ENCODE assay signal across 8 cellular contexts in the genomic region with DNA sequence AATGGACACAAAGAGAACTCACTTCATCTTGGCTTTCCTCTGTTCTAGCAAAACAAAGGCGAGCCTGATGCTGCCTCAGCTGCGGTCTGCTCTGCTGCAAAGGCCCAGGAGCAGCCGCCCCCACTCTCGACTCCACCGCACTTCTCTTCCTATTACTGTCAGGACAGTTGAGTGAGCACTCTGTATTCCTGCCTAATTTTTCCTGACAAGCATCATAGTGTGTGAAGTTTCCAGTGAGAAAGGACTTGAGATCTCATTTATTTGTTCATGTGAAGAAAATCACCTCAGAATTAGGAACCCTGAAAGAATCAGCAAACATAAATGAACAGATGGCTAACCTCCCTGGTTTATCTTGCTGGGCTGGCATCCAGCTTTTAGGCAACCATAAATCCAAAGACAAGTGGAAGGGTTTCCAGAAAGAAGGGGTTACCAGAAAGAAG. TPM values are rescaled to one million over a fixed set of nuclear protein-coding genes. Genes with fewer than 3 reads are reported as not detected.
DNase-seq lines count a peak whose midpoint lies in the region; ATAC-seq, FAIRE-seq and TF ChIP-seq lines count a peak whose summit lies in the region.

No MANE protein-coding gene starts in this region.

- no TSS peak for BruUV-seq in K562 (replicated peaks; lab: Mats Ljungman, UMichigan)

- H3K27me3 ChIP-seq in DND-41 (ENCODE audit: insufficient read depth, low read length, poor library complexity) (no peaks in the 10 kb centered on the region), K562 (ENCODE audit: control insufficient read depth in 2 of 2, insufficient read depth in 2 of 2, low read length in 2 of 2) (no peaks in the 10 kb centered on the region), stomach smooth muscle (ENCODE audit: control insufficient read depth in 1 of 2, insufficient read depth in 2 of 2, low read length in 2 of 2) (no peaks in the 10 kb centered on the region)

- H3K9me3 ChIP-seq in DND-41 (ENCODE audit: insufficient read depth, low read length, severe bottlenecking) (peaks cover 4% of the 10 kb centered on the region), K562 (replicated peaks; ENCODE audit: control insufficient read depth, insufficient read depth, low read depth, low read length) (no peaks in the 10 kb centered on the region), stomach smooth muscle (ENCODE audit: control insufficient read depth in 2 of 2, low read length in 2 of 2) (no peaks in the 10 kb centered on the region)

- no peaks in the 10 kb centered on the region for H3K9me1 ChIP-seq in K562 (ENCODE audit: control insufficient read depth, insufficient read depth, low read length)

- ATAC-seq in DND-41 (ENCODE audit: insufficient read depth, low read depth): no peak; the same call in 2 of the 3 replicates
- ATAC-seq in HG02938 (IDR thresholded peaks at IDR 0.05; ENCODE audit: unreplicated experiment): peak; percentile 10
- ATAC-seq in K562: peak; percentile 66
- peak; percentile 25 for ATAC-seq in left colon
- no peak for ATAC-seq in HG03175 (IDR thresholded peaks at IDR 0.05; ENCODE audit: unreplicated experiment)

- H3K79me2 ChIP-seq in DND-41 (ENCODE audit: insufficient read depth, low read length): peaks cover 25% of the 10 kb centered on the region
- no peaks in the 10 kb centered on the region for H3K79me2 ChIP-seq in K562 (ENCODE audit: control insufficient read depth, insufficient read depth, low read length)

- peaks cover 33% of the 10 kb centered on the region for H3K36me3 ChIP-seq in DND-41 (ENCODE audit: insufficient read depth, low read length)
- H3K36me3 ChIP-seq in K562 (ENCODE audit: control insufficient read depth, insufficient read depth, low read length): peaks cover 4% of the 10 kb centered on the region; the same call in 1 of the 3 replicates
- H3K36me3 ChIP-seq in stomach smooth muscle (ENCODE audit: control insufficient read depth in 2 of 2, insufficient read depth in 2 of 2, low read length in 2 of 2): peaks cover 8 to 19% of the 10 kb centered on the region in 2 donors

- TF ChIP-seq POLR2A in K562 (conservative IDR thresholded peaks at IDR 0.05): no peak

- TF ChIP-seq EP300 in K562 (IDR thresholded peaks at IDR 0.05; ENCODE audit: low read length): no peak

- TF ChIP-seq RAD21 in K562 (CRISPR knock-in tag; conservative IDR thresholded peaks at IDR 0.05 in 1 of 2, IDR thresholded peaks at IDR 0.05 in 1 of 2): no peak

- H3K4me2 ChIP-seq in DND-41 (ENCODE audit: insufficient read depth, low read length) (no peak overlapping the region), K562 (ENCODE audit: insufficient read depth, low read length) (peak overlapping the region; percentile 33; the same call in 1 of the 2 replicates)

- no peak for FAIRE-seq in K562 (lab: Jason Lieb, UNC)

- no peak for TF ChIP-seq CTCF in DND-41 (IDR thresholded peaks at IDR 0.05; ENCODE audit: borderline replicate concordance, extremely low read depth, low read length, poor library complexity, severe bottlenecking)
- TF ChIP-seq CTCF in K562 (IDR thresholded peaks at IDR 0.05 in 2 of 3, conservative IDR thresholded peaks at IDR 0.05 in 1 of 3; ENCODE audit: insufficient read depth in 2 of 3, low read depth in 1 of 3, low read length in 3 of 3): no peak

- DNase-seq in DND-41 (no peak), NCI-H510A treated with DMSO at 0.1 percent for 48 hours (lab: John Stamatoyannopoulos, UW) (peak; percentile 98), K562 (ENCODE audit: extremely low read depth in 1 of 4, low spot score in 3 of 4) (peak in 2 of 4 experiments; percentile 25 to 37), left colon (peak; percentile 61 to 65)
- DNase-seq in activated CD4-positive, CD25-positive, alpha-beta regulatory T cell treated with anti-CD3 and anti-CD28 coated beads, Interleukin-2, amount 50 U/mL, for 72 hours: no peak

- H3K4me3 ChIP-seq in DND-41 (ENCODE audit: low read depth in 1 of 2, low read length in 2 of 2) (no peak overlapping the region), K562 (no peak overlapping the region), stomach smooth muscle (ENCODE audit: low read length in 2 of 2) (peak overlapping the region; percentile 10 to 44)

- CTCF ChIA-PET in K562 (lab: Yijun Ruan, JAX; ENCODE audit: low intra/inter-chr PET ratio): no interaction called here

- intact Hi-C loops in K562 (cut with micrococcal nuclease): no loop called here
- intact Hi-C loops in left colon (cut with DNase I, micrococcal nuclease): loop anchor here in 1 of 2 donors (10.0 kb wide), 1 partner anchor 107 kb away; a partner anchor contains a TSS

- WGBS in K562 (ENCODE audit: insufficient coverage, low coverage, missing lambda C conversion rate): 24% methylated on average over 5 of the region's 5 CpGs

- H4K20me1 ChIP-seq in DND-41 (ENCODE audit: insufficient read depth, low read length) (no peaks in the 10 kb centered on the region), K562 (replicated peaks; ENCODE audit: control insufficient read depth, insufficient read depth, low read length) (no peaks in the 10 kb centered on the region)

- H3K4me1 ChIP-seq in DND-41 (ENCODE audit: insufficient read depth, low read length): peaks cover 14% of the 10 kb centered on the region
- H3K4me1 ChIP-seq in K562 (replicated peaks in 1 of 2; ENCODE audit: control insufficient read depth in 2 of 2, insufficient read depth in 2 of 2, low read length in 2 of 2): peaks cover 4 to 21% of the 10 kb centered on the region in 2 experiments; a peak in 4 of 5 replicates
- peaks cover 41% of the 10 kb centered on the region for H3K4me1 ChIP-seq in stomach smooth muscle (ENCODE audit: control insufficient read depth, insufficient read depth, low read length)

- H3K27ac ChIP-seq in DND-41 (ENCODE audit: low read length) (0 out of 2 replicates have a peak overlapping the region, but pooled peaks have one; percentile 22), K562 (ENCODE audit: extremely low read depth, low read depth, low read length) (peak overlapping the region; percentile 47; the same call in 2 of the 3 replicates), stomach smooth muscle (ENCODE audit: low read length) (peak overlapping the region; percentile 80)

- no peak overlapping the region for H2AFZ ChIP-seq in DND-41 (ENCODE audit: low read depth, low read length)
- peak overlapping the region; percentile 22; the same call in 1 of the 2 replicates for H2AFZ ChIP-seq in K562 (ENCODE audit: low read depth, low read length)

- POLR2A ChIA-PET in K562 (lab: Yijun Ruan, JAX): interaction anchor here (1.0 kb wide), 1 partner anchor 9 kb away, joined by 3 read pairs; no protein-coding TSS in a partner anchor

- no peak overlapping the region for H3K9ac ChIP-seq in DND-41 (ENCODE audit: low read depth, low read length)
- peak overlapping the region in 1 of 2 experiments; percentile 16; a peak in 1 of 4 replicates for H3K9ac ChIP-seq in K562 (ENCODE audit: insufficient read depth in 1 of 2, low read depth in 2 of 2, low read length in 2 of 2)
- H3K9ac ChIP-seq in stomach smooth muscle (ENCODE audit: low read length in 2 of 2): peak overlapping the region; percentile 30 to 60

- in situ Hi-C loops in K562 (cut with MboI): no loop called here

RNA-seq across cellular contexts. Expression of a gene that starts 15.6 kb away (rescaled TPM):
- 31.3 and 49.9 TPM in 2 replicates for total RNA-seq in K562 (2011; cell fraction: chromatin; rRNA removed; ENCODE audit: low replicate concordance)
- 18.7 and 26.6 TPM in 2 replicates for total RNA-seq in K562 (2011; cell fraction: nucleolus; rRNA removed)
- 35.0 and 62.6 TPM in 2 replicates for total RNA-seq in K562 (2011; cell fraction: nucleoplasm; rRNA removed)
- total RNA-seq in K562 (2014; rRNA removed) (17.8 and 17.9 TPM in 2 replicates), K562 (2014; rRNA removed; fragmentation: Illumina TruSeq; extraction: Trizol) (19.3 and 20.0 TPM in 2 replicates), K562 (2015; rRNA removed; fragmentation: Illumina TruSeq; extraction: Trizol) (25.8 TPM in 2 replicates), K562 (2021) (16.6 and 18.4 TPM in 2 replicates), left colon (100 to 1,000 TPM; 176 to 179 TPM)
- polyA plus RNA-seq in K562 (2011; rRNA removed) (17.3 and 21.0 TPM in 2 replicates), K562 (2014; fragmentation: Illumina TruSeq; extraction: Trizol) (16.9 and 18.9 TPM in 2 replicates), K562 (2014; fragmentation: Nextera tagmentation; extraction: Ambion mirVana) (1 to 10 TPM; 6.1 to 8.8 TPM), K562 (2014; rRNA removed) (10.1 and 14.9 TPM in 2 replicates)
- polyA plus RNA-seq in K562 (2011; cell fraction: cytosol; rRNA removed): 5.9 and 9.0 TPM in 2 replicates
- 10.3 and 14.5 TPM in 2 replicates for polyA plus RNA-seq in K562 (2011; cell fraction: nucleus; rRNA removed)
- 14.0 and 25.8 TPM in 2 replicates for polyA plus RNA-seq in K562 (2012)
- 47.7 and 52.6 TPM in 2 replicates for polyA minus RNA-seq in K562 (2011; rRNA and poly(A)+ RNA removed)
- 10.3 and 19.3 TPM in 2 replicates for polyA minus RNA-seq in K562 (2011; cell fraction: cytosol; rRNA and poly(A)+ RNA removed)
- 16.0 and 24.0 TPM in 2 replicates for polyA minus RNA-seq in K562 (2011; cell fraction: nucleus; rRNA and poly(A)+ RNA removed)

RNA-seq across cellular contexts. Expression of a gene that starts 49.8 kb away (rescaled TPM):
- total RNA-seq in K562 (2011; cell fraction: chromatin; rRNA removed; ENCODE audit: low replicate concordance): 34.2 and 138 TPM in 2 replicates
- total RNA-seq in K562 (2011; cell fraction: nucleolus; rRNA removed): 17.2 and 22.5 TPM in 2 replicates
- 41.9 and 59.5 TPM in 2 replicates for total RNA-seq in K562 (2011; cell fraction: nucleoplasm; rRNA removed)
- total RNA-seq in K562 (2014; rRNA removed) (42.5 and 58.8 TPM in 2 replicates), K562 (2014; rRNA removed; fragmentation: Illumina TruSeq; extraction: Trizol) (94.6 and 113 TPM in 2 replicates), K562 (2015; rRNA removed; fragmentation: Illumina TruSeq; extraction: Trizol) (81.2 and 83.4 TPM in 2 replicates), K562 (2021) (67.7 and 70.2 TPM in 2 replicates), left colon (10 to 100 TPM; 27.1 to 36.7 TPM)
- polyA plus RNA-seq in K562 (2011; rRNA removed) (89.3 and 115 TPM in 2 replicates), K562 (2014; fragmentation: Illumina TruSeq; extraction: Trizol) (65.0 and 70.5 TPM in 2 replicates), K562 (2014; fragmentation: Nextera tagmentation; extraction: Ambion mirVana) (10 to 100 TPM; 29.6 to 43.1 TPM), K562 (2014; rRNA removed) (55.1 and 57.5 TPM in 2 replicates)
- 22.1 and 40.7 TPM in 2 replicates for polyA plus RNA-seq in K562 (2011; cell fraction: cytosol; rRNA removed)
- 42.9 and 80.8 TPM in 2 replicates for polyA plus RNA-seq in K562 (2011; cell fraction: nucleus; rRNA removed)
- 42.6 and 50.8 TPM in 2 replicates for polyA plus RNA-seq in K562 (2012)
- 215 and 219 TPM in 2 replicates for polyA minus RNA-seq in K562 (2011; rRNA and poly(A)+ RNA removed)
- 58.7 and 70.0 TPM in 2 replicates for polyA minus RNA-seq in K562 (2011; cell fraction: cytosol; rRNA and poly(A)+ RNA removed)
- 25.0 and 62.5 TPM in 2 replicates for polyA minus RNA-seq in K562 (2011; cell fraction: nucleus; rRNA and poly(A)+ RNA removed)

RNA-seq across cellular contexts. Expression of a gene that starts 53.5 kb away (rescaled TPM):
- 1.3 and 1.8 TPM in 2 replicates for total RNA-seq in K562 (2011; cell fraction: chromatin; rRNA removed; ENCODE audit: low replicate concordance)
- total RNA-seq in K562 (2011; cell fraction: nucleolus; rRNA removed): 0.50 and 0.66 TPM in 2 replicates
- 1.5 and 5.1 TPM in 2 replicates for total RNA-seq in K562 (2011; cell fraction: nucleoplasm; rRNA removed)
- total RNA-seq in K562 (2014; rRNA removed) (3.6 and 3.7 TPM in 2 replicates), K562 (2014; rRNA removed; fragmentation: Illumina TruSeq; extraction: Trizol) (6.4 and 7.4 TPM in 2 replicates), K562 (2015; rRNA removed; fragmentation: Illumina TruSeq; extraction: Trizol) (12.0 and 15.6 TPM in 2 replicates), K562 (2021) (3.7 and 4.8 TPM in 2 replicates), left colon (1 to 10 TPM; 6.1 to 6.5 TPM)
- polyA plus RNA-seq in K562 (2011; rRNA removed) (0.38 and 4.8 TPM in 2 replicates), K562 (2014; fragmentation: Illumina TruSeq; extraction: Trizol) (5.5 and 6.9 TPM in 2 replicates), K562 (2014; fragmentation: Nextera tagmentation; extraction: Ambion mirVana) (10 to 100 TPM; 11.8 to 12.4 TPM), K562 (2014; rRNA removed) (5.0 and 5.9 TPM in 2 replicates)
- 1.2 TPM in 1 of 2 replicates, not detected in the other for polyA plus RNA-seq in K562 (2011; cell fraction: cytosol; rRNA removed)
- 0.07 and 1.3 TPM in 2 replicates for polyA plus RNA-seq in K562 (2011; cell fraction: nucleus; rRNA removed)
- polyA plus RNA-seq in K562 (2012): 15.5 and 15.6 TPM in 2 replicates
- polyA minus RNA-seq in K562 (2011; rRNA and poly(A)+ RNA removed): 0.27 and 3.5 TPM in 2 replicates
- polyA minus RNA-seq in K562 (2011; cell fraction: cytosol; rRNA and poly(A)+ RNA removed): 1.0 TPM in 1 of 2 replicates, not detected in the other
- polyA minus RNA-seq in K562 (2011; cell fraction: nucleus; rRNA and poly(A)+ RNA removed): 0.56 and 0.81 TPM in 2 replicates

Comparison
In these comparisons a context has a peak if more than half of its experiments do, and no peak if none do; other contexts are left out.
1. ATAC-seq: peak in HG02938 (single experiment), K562 (single experiment) and left colon (single experiment); none in DND-41 (single experiment) and HG03175 (single experiment).
2. DNase-seq: peak in NCI-H510A treated with DMSO at 0.1 percent for 48 hours (single experiment) and left colon (2 of 2); none in DND-41 (single experiment) and activated CD4-positive, CD25-positive, alpha-beta regulatory T cell treated with anti-CD3 and anti-CD28 coated beads, Interleukin-2, amount 50 U/mL, for 72 hours (single experiment).
3. H3K27ac ChIP-seq: peak in every context shown above with its lines; median percentile 80 in stomach smooth muscle; 47 in K562; 22 in DND-41.
4. H3K4me3 ChIP-seq: peak in stomach smooth muscle (2 of 2); none in DND-41 (0 of 2) and K562 (single experiment).